ENCODE assay signal across 8 cellular contexts in genomic region chr7:44196450-44196872, GRCh38. TPM values are rescaled to one million over a fixed set of nuclear protein-coding genes. Genes with fewer than 3 reads are reported as not detected.
A peak's percentile ranks its signal among the peaks of the same experiment; 100 is the strongest.
DNase-seq lines count a peak whose midpoint lies in the region; ATAC-seq and TF ChIP-seq lines count a peak whose summit lies in the region.

No MANE protein-coding gene starts in this region.

- ATAC-seq in activated T-cell treated with anti-CD3 and anti-CD28 coated beads, Interleukin-2, amount 50 U/mL, for 72 hours (replicated peaks in 1 of 2): no peak
- ATAC-seq in activated T-cell treated with anti-CD3 and anti-CD28 coated beads, Interleukin-2, amount 50 U/mL, for 4 hours: no peak
- ATAC-seq in HG02759 (IDR thresholded peaks at IDR 0.05; ENCODE audit: unreplicated experiment) (no peak), GM21423 (IDR thresholded peaks at IDR 0.05; ENCODE audit: unreplicated experiment) (no peak)

- no peaks in the 10 kb centered on the region for H3K27me3 Mint-ChIP-seq in activated T-cell treated with anti-CD3 and anti-CD28 coated beads, Interleukin-2, amount 50 U/mL, for 72 hours (ENCODE audit: low read depth)
- H3K27me3 Mint-ChIP-seq in activated T-cell treated with anti-CD3 and anti-CD28 coated beads, Interleukin-2, amount 50 U/mL, for 4 hours (ENCODE audit: low read depth): peaks cover 22% of the 10 kb centered on the region

- H3K36me3 ChIP-seq in SK-N-SH (replicated peaks in 1 of 2; ENCODE audit: control insufficient read depth in 1 of 2, insufficient read depth in 2 of 2, low read length in 1 of 2): no peaks in the 10 kb centered on the region

- H3K4me3 Mint-ChIP-seq in activated T-cell treated with anti-CD3 and anti-CD28 coated beads, Interleukin-2, amount 50 U/mL, for 72 hours: no peak overlapping the region
- no peak overlapping the region for H3K4me3 Mint-ChIP-seq in activated T-cell treated with anti-CD3 and anti-CD28 coated beads, Interleukin-2, amount 50 U/mL, for 4 hours

- H3K36me3 Mint-ChIP-seq in activated T-cell treated with anti-CD3 and anti-CD28 coated beads, Interleukin-2, amount 50 U/mL, for 72 hours (ENCODE audit: insufficient read depth in 2 of 2): peaks cover 2 to 4% of the 10 kb centered on the region in 2 donors
- H3K36me3 Mint-ChIP-seq in activated T-cell treated with anti-CD3 and anti-CD28 coated beads, Interleukin-2, amount 50 U/mL, for 4 hours (ENCODE audit: insufficient read depth): no peaks in the 10 kb centered on the region

- H3K27ac ChIP-seq in SK-N-SH (ENCODE audit: low read depth in 2 of 2, low read length in 1 of 2): no peak overlapping the region

- H3K9ac ChIP-seq in SK-N-SH: no peak overlapping the region

- no peak for TF ChIP-seq EP300 in SK-N-SH (IDR thresholded peaks at IDR 0.05; ENCODE audit: borderline replicate concordance in 1 of 2, low read depth in 1 of 2, low read length in 1 of 2)

- peak; percentile 97 for TF ChIP-seq RAD21 in SK-N-SH (IDR thresholded peaks at IDR 0.05; ENCODE audit: low read length)

- H3K4me1 Mint-ChIP-seq in activated T-cell treated with anti-CD3 and anti-CD28 coated beads, Interleukin-2, amount 50 U/mL, for 72 hours (ENCODE audit: low read depth): peaks cover 24% of the 10 kb centered on the region
- H3K4me1 Mint-ChIP-seq in activated T-cell treated with anti-CD3 and anti-CD28 coated beads, Interleukin-2, amount 50 U/mL, for 4 hours (ENCODE audit: low read depth): peaks cover 7% of the 10 kb centered on the region

- H3K27me3 ChIP-seq in SK-N-SH (ENCODE audit: insufficient read depth): peaks cover 6% of the 10 kb centered on the region; the same call in 1 of the 2 replicates

- H3K4me2 ChIP-seq in SK-N-SH: no peak overlapping the region

- POLR2A ChIA-PET in SK-N-SH (lab: Yijun Ruan, JAX): interaction anchor here (0.6 to 1.6 kb wide), 5 partner anchors 22 to 128 kb away, joined by 3 to 5 read pairs (median 3); partner anchors contain the start of gene POLD2

- no peaks in the 10 kb centered on the region for H3K9me3 Mint-ChIP-seq in activated T-cell treated with anti-CD3 and anti-CD28 coated beads, Interleukin-2, amount 50 U/mL, for 72 hours
- H3K9me3 Mint-ChIP-seq in activated T-cell treated with anti-CD3 and anti-CD28 coated beads, Interleukin-2, amount 50 U/mL, for 4 hours: no peaks in the 10 kb centered on the region

- H4K20me1 ChIP-seq in SK-N-SH (ENCODE audit: insufficient read depth): peaks cover under 1% of the 10 kb centered on the region; the same call in 1 of the 2 replicates

- H3K4me3 ChIP-seq in SK-N-SH (ENCODE audit: low read depth in 2 of 2, low read length in 1 of 2) (no peak overlapping the region), epithelial cell of esophagus (ENCODE audit: low read length) (no peak overlapping the region)

- peak overlapping the region; percentile 23; the same call in 1 of the 2 replicates for H2AFZ ChIP-seq in SK-N-SH (ENCODE audit: low read depth)

- peaks cover 8% of the 10 kb centered on the region for H3K79me2 ChIP-seq in SK-N-SH (ENCODE audit: insufficient read depth)

- no peaks in the 10 kb centered on the region for H3K4me1 ChIP-seq in SK-N-SH (ENCODE audit: control insufficient read depth in 1 of 2, insufficient read depth in 2 of 2, low read depth in 1 of 2, low read length in 1 of 2)

- TF ChIP-seq CTCF in SK-N-SH (IDR thresholded peaks at IDR 0.05) (peak; percentile 94), epithelial cell of esophagus (IDR thresholded peaks at IDR 0.05; ENCODE audit: insufficient read depth, low read depth, low read length, missing control alignments) (peak; percentile 64)

- no peaks in the 10 kb centered on the region for H3K9me2 ChIP-seq in SK-N-SH

- CTCF ChIA-PET in SK-N-SH (lab: Yijun Ruan, JAX): interaction anchor here (0.6 to 4.6 kb wide), 54 partner anchors 10 to 395 kb away, joined by 3 to 68 read pairs (median 4); partner anchors contain the start of genes DBNL and PGAM2

- H3F3A ChIP-seq in SK-N-SH (replicated peaks; ENCODE audit: insufficient read depth): peaks cover 8% of the 10 kb centered on the region

- H3K27ac Mint-ChIP-seq in activated T-cell treated with anti-CD3 and anti-CD28 coated beads, Interleukin-2, amount 50 U/mL, for 72 hours: no peak overlapping the region

- H3K9me3 ChIP-seq in SK-N-SH: no peaks in the 10 kb centered on the region

- DNase-seq in activated T-cell treated with anti-CD3 and anti-CD28 coated beads, Interleukin-2, amount 50 U/mL, for 72 hours: peak; percentile 35 to 45
- no peak for DNase-seq in activated T-cell treated with anti-CD3 and anti-CD28 coated beads, Interleukin-2, amount 50 U/mL, for 4 hours
- DNase-seq in Kasumi-1 (lab: John Stamatoyannopoulos, UW): peak; percentile 77 to 81
- DNase-seq in SK-N-SH: peak; percentile 81
- DNase-seq in epithelial cell of esophagus (ENCODE audit: low read depth): peak; percentile 58
- DNase-seq in mucosa of gallbladder (ENCODE audit: low spot score): peak; percentile 38

- WGBS in SK-N-SH (ENCODE audit: low lambda C conversion rate): 37% methylated on average over 3 of the region's 3 CpGs

TF ChIP-seq in SK-N-SH, 30 proteins besides CTCF, POLR2A, EP300 and RAD21 (continues in another document):
- TF ChIP-seq TCF12 (IDR thresholded peaks at IDR 0.05) (no peak), FOSL2 (IDR thresholded peaks at IDR 0.05; ENCODE audit: borderline replicate concordance, low read depth) (no peak), MXI1 (IDR thresholded peaks at IDR 0.05; ENCODE audit: low read depth, low read length) (no peak), RFX5 (IDR thresholded peaks at IDR 0.05; ENCODE audit: low read length) (peak; percentile 56; the same call in 1 of the 2 replicates), SIN3A (IDR thresholded peaks at IDR 0.05; ENCODE audit: borderline replicate concordance, low read depth, low read length) (no peak), MAX (IDR thresholded peaks at IDR 0.05; ENCODE audit: low read depth) (no peak), RXRA (IDR thresholded peaks at IDR 0.05; ENCODE audit: borderline replicate concordance, low read depth) (no peak), RCOR1 (IDR thresholded peaks at IDR 0.05; ENCODE audit: low read length) (peak; percentile 57; the same call in 1 of the 2 replicates), NFIC (IDR thresholded peaks at IDR 0.05; ENCODE audit: borderline replicate concordance) (no peak), TAF1 (IDR thresholded peaks at IDR 0.05; ENCODE audit: borderline replicate concordance, low read depth, low read length) (no peak), GABPA (IDR thresholded peaks at IDR 0.05; ENCODE audit: low read depth) (no peak), USF1 (IDR thresholded peaks at IDR 0.05; ENCODE audit: borderline replicate concordance, low read depth) (no peak), IRF3 (IDR thresholded peaks at IDR 0.05; ENCODE audit: low read depth, low read length) (no peak), CHD2 (IDR thresholded peaks at IDR 0.05; ENCODE audit: low read length, partially characterized antibody) (peak; percentile 63), FOXJ3 (CRISPR knock-in tag; IDR thresholded peaks at IDR 0.05) (no peak), EZH2phosphoT487 (IDR thresholded peaks at IDR 0.05; ENCODE audit: borderline replicate concordance, low read depth) (no peak), SMC3 (IDR thresholded peaks at IDR 0.05; ENCODE audit: low read depth, low read length) (peak; percentile 98), ELF1 (IDR thresholded peaks at IDR 0.05) (no peak), POLR2AphosphoS5 (IDR thresholded peaks at IDR 0.05; ENCODE audit: low read depth, low read length) (no peak)

RNA-seq across cellular contexts. Expression of gene YKT6, which starts 4.3 kb away (rescaled TPM):
- total RNA-seq in activated T-cell treated with anti-CD3 and anti-CD28 coated beads, Interleukin-2, amount 50 U/mL, for 72 hours: 10 to 100 TPM; 66.0 to 72.3 TPM
- 100 to 1,000 TPM; 114 to 121 (median 115) TPM for total RNA-seq in activated T-cell treated with anti-CD3 and anti-CD28 coated beads, Interleukin-2, amount 50 U/mL, for 4 hours
- polyA plus RNA-seq in SK-N-SH (2012; rRNA removed): 170 and 213 TPM in 2 replicates
- 121 and 165 TPM in 2 replicates for polyA plus RNA-seq in SK-N-SH (2012; cell fraction: cytosol; rRNA removed)
- polyA plus RNA-seq in SK-N-SH (2012; cell fraction: nucleus; rRNA removed): 211 and 221 TPM in 2 replicates
- 58.6 TPM for total RNA-seq in mucosa of gallbladder

RNA-seq across cellular contexts. Expression of gene GCK, which starts 7.2 kb away (rescaled TPM):
- 1 to 10 TPM in 1 of 2 donors, under 1 TPM in 1; 0.67 to 1.3 TPM for total RNA-seq in activated T-cell treated with anti-CD3 and anti-CD28 coated beads, Interleukin-2, amount 50 U/mL, for 72 hours
- 1 to 10 TPM; 1.3 to 4.3 (median 2.7) TPM for total RNA-seq in activated T-cell treated with anti-CD3 and anti-CD28 coated beads, Interleukin-2, amount 50 U/mL, for 4 hours
- polyA plus RNA-seq in SK-N-SH (2012; rRNA removed): 1.1 and 1.6 TPM in 2 replicates
- 0.55 and 1.0 TPM in 2 replicates for polyA plus RNA-seq in SK-N-SH (2012; cell fraction: cytosol; rRNA removed)
- 0.83 and 1.1 TPM in 2 replicates for polyA plus RNA-seq in SK-N-SH (2012; cell fraction: nucleus; rRNA removed)
- 0.95 TPM for total RNA-seq in mucosa of gallbladder

RNA-seq across cellular contexts. Expression of gene MYL7, which starts 55.3 kb away (rescaled TPM):
- not detected for total RNA-seq in activated T-cell treated with anti-CD3 and anti-CD28 coated beads, Interleukin-2, amount 50 U/mL, for 72 hours
- under 1 TPM in 1 of 3 donors, not detected in 2; 0.55 TPM for total RNA-seq in activated T-cell treated with anti-CD3 and anti-CD28 coated beads, Interleukin-2, amount 50 U/mL, for 4 hours
- polyA plus RNA-seq in SK-N-SH (2012; rRNA removed): 0.47 TPM in 1 of 2 replicates, not detected in the other
- polyA plus RNA-seq in SK-N-SH (2012; cell fraction: cytosol; rRNA removed): 0.08 and 0.22 TPM in 2 replicates
- 0.61 and 1.9 TPM in 2 replicates for polyA plus RNA-seq in SK-N-SH (2012; cell fraction: nucleus; rRNA removed)
- not detected for total RNA-seq in mucosa of gallbladder
